In genomic region chr21:41954654-41955499, GRCh38 we compare ENCODE assay signal across 8 cellular contexts. TPM values are rescaled to one million over a fixed set of nuclear protein-coding genes. Genes with fewer than 3 reads are reported as not detected.
A peak's percentile ranks its signal among the peaks of the same experiment; 100 is the strongest.
DNase-seq lines count a peak whose midpoint lies in the region; ATAC-seq, FAIRE-seq and TF ChIP-seq lines count a peak whose summit lies in the region.

No MANE protein-coding gene starts in this region.

- peaks cover 35% of the 10 kb centered on the region for H3K79me2 ChIP-seq in endothelial cell of umbilical vein (ENCODE audit: control insufficient read depth, insufficient read depth, low read length)

- no TSS peak for BruUV-seq in endothelial cell of umbilical vein (replicated peaks; lab: Mats Ljungman, UMichigan)

- peaks cover 16% of the 10 kb centered on the region for H3K27me3 Mint-ChIP-seq in activated CD4-positive, alpha-beta T cell treated with anti-CD3 and anti-CD28 coated beads for 36 hours

- intact Hi-C loops in activated CD4-positive, alpha-beta T cell treated with anti-CD3 and anti-CD28 coated beads for 36 hours (cut with DNase I, micrococcal nuclease): loop anchor here in 1 of 2 experiments (5.0 kb wide), 1 partner anchor 47 kb away; no protein-coding TSS in a partner anchor
- intact Hi-C loops in endothelial cell of umbilical vein (cut with micrococcal nuclease): loop anchor here (5.0 kb wide), 1 partner anchor 267 kb away; no protein-coding TSS in a partner anchor

- POLR2A ChIA-PET in activated CD4-positive, alpha-beta T cell treated with anti-CD3 and anti-CD28 coated beads for 36 hours (lab: Charles Lee): interaction anchor here (0.7 kb wide), 1 partner anchor 110 kb away, joined by 3 read pairs; no protein-coding TSS in a partner anchor
- POLR2A ChIA-PET in RWPE1 (lab: Yijun Ruan, JAX; ENCODE audit: low non-redundant PET) (no interaction called here), endothelial cell of umbilical vein (lab: Charles Lee) (no interaction called here)

- TF ChIP-seq CTCF in RWPE1 (conservative IDR thresholded peaks at IDR 0.05; ENCODE audit: low read depth): no peak
- no peak for TF ChIP-seq CTCF in endothelial cell of umbilical vein (IDR thresholded peaks at IDR 0.05; ENCODE audit: extremely low read depth in 1 of 2, insufficient read depth in 1 of 2, low read depth in 1 of 2, low read length in 2 of 2)

- no peak overlapping the region for H3K4me2 ChIP-seq in endothelial cell of umbilical vein (ENCODE audit: insufficient read depth, low read length)

- no peak for ATAC-seq in activated CD4-positive, alpha-beta T cell treated with anti-CD3 and anti-CD28 coated beads for 36 hours

- H3K9me3 Mint-ChIP-seq in activated CD4-positive, alpha-beta T cell treated with anti-CD3 and anti-CD28 coated beads for 36 hours (ENCODE audit: low read depth): no peaks in the 10 kb centered on the region

- H3K27ac ChIP-seq in RWPE1: peak overlapping the region; percentile 92
- H3K27ac ChIP-seq in endothelial cell of umbilical vein (ENCODE audit: insufficient read depth, low read depth, low read length): no peak overlapping the region
- H3K27ac ChIP-seq in skeletal muscle tissue (ENCODE audit: low read depth, low read length): no peak overlapping the region

- no peaks in the 10 kb centered on the region for H3K27me3 ChIP-seq in endothelial cell of umbilical vein (ENCODE audit: control insufficient read depth in 2 of 2, insufficient read depth in 2 of 2, low read length in 2 of 2)
- H3K27me3 ChIP-seq in skeletal muscle tissue (ENCODE audit: control insufficient read depth in 3 of 3, insufficient read depth in 3 of 3, low read length in 3 of 3): peaks cover 0 to 6% (median 3%) of the 10 kb centered on the region in 3 donors

- no peak overlapping the region for H3K4me3 ChIP-seq in endothelial cell of umbilical vein (replicated peaks in 1 of 3; ENCODE audit: insufficient read depth in 1 of 3, low read depth in 1 of 3, low read length in 3 of 3)
- peak overlapping the region in 2 of 3 donors; percentile 43 to 56 for H3K4me3 ChIP-seq in skeletal muscle tissue (ENCODE audit: low read length in 3 of 3)

- H3K4me1 ChIP-seq in endothelial cell of umbilical vein (ENCODE audit: control insufficient read depth, extremely low read depth, insufficient read depth, low read length) (peaks cover 38% of the 10 kb centered on the region), skeletal muscle tissue (ENCODE audit: control insufficient read depth in 3 of 3, insufficient read depth in 3 of 3, low read length in 3 of 3) (peaks cover 36 to 56% (median 44%) of the 10 kb centered on the region in 3 donors)

- no peaks in the 10 kb centered on the region for H3K36me3 Mint-ChIP-seq in activated CD4-positive, alpha-beta T cell treated with anti-CD3 and anti-CD28 coated beads for 36 hours (ENCODE audit: low read depth)

- no peak overlapping the region for H3K27ac Mint-ChIP-seq in activated CD4-positive, alpha-beta T cell treated with anti-CD3 and anti-CD28 coated beads for 36 hours

- H3K36me3 ChIP-seq in endothelial cell of umbilical vein (ENCODE audit: control insufficient read depth in 2 of 2, extremely low read depth in 1 of 2, insufficient read depth in 2 of 2, low read length in 2 of 2) (no peaks in the 10 kb centered on the region), skeletal muscle tissue (ENCODE audit: control insufficient read depth in 3 of 3, insufficient read depth in 3 of 3, low read length in 3 of 3) (no peaks in the 10 kb centered on the region)

- H2AFZ ChIP-seq in endothelial cell of umbilical vein (ENCODE audit: low read depth, low read length): no peak overlapping the region

- peak overlapping the region; percentile 25 for H3K4me3 Mint-ChIP-seq in activated CD4-positive, alpha-beta T cell treated with anti-CD3 and anti-CD28 coated beads for 36 hours

- dilution Hi-C loops in endothelial cell of umbilical vein (cut with MboI; ENCODE audit: extremely low pct_ligation_motif_present, low sequenced_read_pairs): no loop called here

- H3K9me1 ChIP-seq in endothelial cell of umbilical vein (replicated peaks; ENCODE audit: control insufficient read depth, extremely low read depth, insufficient read depth, low read length): no peaks in the 10 kb centered on the region

- DNase-seq in activated CD4-positive, alpha-beta T cell treated with anti-CD3 and anti-CD28 coated beads for 36 hours: no peak
- DNase-seq in activated CD4-positive, alpha-beta T cell treated with anti-CD3 and anti-CD28 coated beads for 4 hours: no peak
- DNase-seq in RWPE1 (ENCODE audit: low spot score) (no peak), endothelial cell of umbilical vein (ENCODE audit: low read depth, low spot score) (no peak), epidermal melanocyte (ENCODE audit: insufficient read length, low spot score) (no peak), GF-D8 (lab: John Stamatoyannopoulos, UW) (no peak), NOMO-1 treated with dmso at 0.1 percent for 144 hours (lab: John Stamatoyannopoulos, UW; ENCODE audit: unreplicated experiment) (no peak)

- TF ChIP-seq POLR2A in endothelial cell of umbilical vein (IDR thresholded peaks at IDR 0.05; ENCODE audit: low read depth, low read length): no peak

- CTCF ChIA-PET in activated CD4-positive, alpha-beta T cell treated with anti-CD3 and anti-CD28 coated beads for 36 hours (lab: Charles Lee): no interaction called here
- CTCF ChIA-PET in RWPE1 (lab: Yijun Ruan, JAX): no interaction called here
- CTCF ChIA-PET in endothelial cell of umbilical vein (lab: Charles Lee): no interaction called here

- peaks cover 17% of the 10 kb centered on the region for H3K4me1 Mint-ChIP-seq in activated CD4-positive, alpha-beta T cell treated with anti-CD3 and anti-CD28 coated beads for 36 hours

- H3K9ac ChIP-seq in endothelial cell of umbilical vein (replicated peaks; ENCODE audit: extremely low read depth, insufficient read depth, low read length): no peak overlapping the region
- peak overlapping the region in 1 of 3 donors; percentile 40 for H3K9ac ChIP-seq in skeletal muscle tissue (ENCODE audit: low read depth in 1 of 3, low read length in 3 of 3)

- peak; percentile 43 for FAIRE-seq in endothelial cell of umbilical vein (lab: Jason Lieb, UNC)

- no peaks in the 10 kb centered on the region for H4K20me1 ChIP-seq in endothelial cell of umbilical vein (replicated peaks; ENCODE audit: control insufficient read depth, extremely low read depth, insufficient read depth, low read length)

- H3K9me3 ChIP-seq in endothelial cell of umbilical vein (replicated peaks; ENCODE audit: control insufficient read depth, insufficient read depth, low read length) (no peaks in the 10 kb centered on the region), skeletal muscle tissue (ENCODE audit: control insufficient read depth in 3 of 3, low read length in 3 of 3) (no peaks in the 10 kb centered on the region)

TF ChIP-seq in endothelial cell of umbilical vein, 7 proteins besides CTCF, POLR2A, EP300 and RAD21:
- TF ChIP-seq POLR2AphosphoS5 (IDR thresholded peaks at IDR 0.05; ENCODE audit: insufficient read depth, low read depth, low read length): no peak
- TF ChIP-seq EZH2 (IDR thresholded peaks at IDR 0.05; ENCODE audit: borderline replicate concordance, low read depth, low read length, severe bottlenecking): no peak
- no peak for TF ChIP-seq MAX (IDR thresholded peaks at IDR 0.05; ENCODE audit: insufficient read depth, insufficient read length)
- TF ChIP-seq GATA2 (IDR thresholded peaks at IDR 0.05; ENCODE audit: insufficient read depth, insufficient read length, low read depth, low read length): no peak
- no peak for TF ChIP-seq JUN (IDR thresholded peaks at IDR 0.05; ENCODE audit: borderline replicate concordance, insufficient read depth, insufficient read length, low read depth)
- TF ChIP-seq FOS (IDR thresholded peaks at IDR 0.05; ENCODE audit: borderline replicate concordance, insufficient read depth, low read length): no peak
- TF ChIP-seq MYC (IDR thresholded peaks at IDR 0.05; ENCODE audit: low read depth, low read length): no peak
TF ChIP-seq in endothelial cell of umbilical vein: peak in this region for 0.

RNA-seq across cellular contexts. Expression of gene C2CD2, which starts 1.1 kb away (rescaled TPM):
- total RNA-seq in activated CD4-positive, alpha-beta T cell treated with anti-CD3 and anti-CD28 coated beads for 36 hours: 1 to 10 TPM; 6.8 to 7.3 TPM
- total RNA-seq in endothelial cell of umbilical vein: 33.6 and 41.2 TPM in 2 replicates
- polyA plus RNA-seq in endothelial cell of umbilical vein: 28.3 and 32.6 TPM in 2 replicates
- 21.2 and 21.8 TPM in 2 replicates for polyA plus RNA-seq in endothelial cell of umbilical vein (2011; cell fraction: cytosol; rRNA removed)
- polyA plus RNA-seq in endothelial cell of umbilical vein (2011; cell fraction: nucleus; rRNA removed): 69.6 and 72.9 TPM in 2 replicates
- polyA plus RNA-seq in endothelial cell of umbilical vein (2012): 18.7 and 21.2 TPM in 2 replicates
- 73.1 and 80.4 TPM in 2 replicates for polyA minus RNA-seq in endothelial cell of umbilical vein
- polyA minus RNA-seq in endothelial cell of umbilical vein (2011; cell fraction: cytosol; rRNA and poly(A)+ RNA removed): 15.3 TPM
- 64.6 and 69.8 TPM in 2 replicates for polyA minus RNA-seq in endothelial cell of umbilical vein (2011; cell fraction: nucleus; rRNA and poly(A)+ RNA removed)
- total RNA-seq in skeletal muscle tissue: 7.3 TPM

RNA-seq across cellular contexts. Expression of gene ZBTB21, which starts 55.3 kb away (rescaled TPM):
- 10 to 100 TPM; 30.7 to 32.9 TPM for total RNA-seq in activated CD4-positive, alpha-beta T cell treated with anti-CD3 and anti-CD28 coated beads for 36 hours
- total RNA-seq in endothelial cell of umbilical vein (10.8 and 12.4 TPM in 2 replicates), skeletal muscle tissue (3.7 TPM)
- polyA plus RNA-seq in endothelial cell of umbilical vein: 2.8 and 3.9 TPM in 2 replicates
- polyA plus RNA-seq in endothelial cell of umbilical vein (2011; cell fraction: cytosol; rRNA removed): 3.2 and 3.6 TPM in 2 replicates
- polyA plus RNA-seq in endothelial cell of umbilical vein (2011; cell fraction: nucleus; rRNA removed): 9.7 and 11.3 TPM in 2 replicates
- polyA plus RNA-seq in endothelial cell of umbilical vein (2012): 6.8 and 7.2 TPM in 2 replicates
- polyA minus RNA-seq in endothelial cell of umbilical vein: 11.3 and 16.9 TPM in 2 replicates
- polyA minus RNA-seq in endothelial cell of umbilical vein (2011; cell fraction: cytosol; rRNA and poly(A)+ RNA removed): 14.7 TPM
- 10.0 and 15.4 TPM in 2 replicates for polyA minus RNA-seq in endothelial cell of umbilical vein (2011; cell fraction: nucleus; rRNA and poly(A)+ RNA removed)

Comparison
In these comparisons a context has a peak if more than half of its experiments do, and no peak if none do; other contexts are left out.
1. H3K4me3 ChIP-seq: peak in skeletal muscle tissue (2 of 3); none in endothelial cell of umbilical vein (0 of 3).